ENCODE assay signal across 13 cellular contexts in the genomic region with DNA sequence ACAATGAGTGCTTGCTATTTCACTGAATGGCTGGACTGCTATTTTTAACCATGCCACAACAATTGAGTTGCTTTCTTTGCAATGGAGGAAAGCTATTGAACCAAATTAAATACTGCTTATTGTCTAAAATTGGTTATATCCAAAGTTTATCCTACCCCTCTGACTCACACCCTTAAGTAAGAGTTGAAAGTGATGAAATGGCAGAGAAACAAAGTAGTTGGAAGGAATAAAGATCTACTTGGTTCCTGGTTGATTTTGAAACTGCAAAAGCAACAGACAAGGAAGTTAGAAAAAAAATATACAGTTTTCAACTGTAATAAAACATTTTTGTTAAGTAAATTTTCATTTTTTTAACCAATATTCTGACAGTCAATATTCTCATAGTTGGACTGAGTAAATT. TPM values are rescaled to one million over a fixed set of nuclear protein-coding genes. Genes with fewer than 3 reads are reported as not detected.
DNase-seq lines count a peak whose midpoint lies in the region; ATAC-seq and TF ChIP-seq lines count a peak whose summit lies in the region.
"Had no signal": no experiment of that assay in that cellular context is flagged by ENCODE, and none has a peak within 500 bp of the region (broad histone marks: within the 10 kb centered on the region; RNA-seq: fewer than 3 reads in every experiment).

No MANE protein-coding gene starts in this region.

- H3K4me3 Mint-ChIP-seq in activated T-cell treated with anti-CD3 and anti-CD28 coated beads, Interleukin-2, amount 50 U/mL, for 72 hours, result peak overlapping the region in 1 of 2 donors; percentile 52
- H3K4me3 Mint-ChIP-seq in activated T-cell treated with anti-CD3 and anti-CD28 coated beads, Interleukin-2, amount 50 U/mL, for 4 hours, result no peak overlapping the region
- no peak overlapping the region for H3K4me3 Mint-ChIP-seq in stimulated activated naive B cell treated with anti-CD40 and anti-IgM and Interleukin-4, amounts not matched to agents 10 μg/mL and 1 μg/mL and 100 μg/mL, for 72 hours

- no peak overlapping the region; the same call in 1 of the 2 replicates for H3K27ac ChIP-seq in RWPE1
- no peak overlapping the region for H3K27ac ChIP-seq in SJCRH30

- peak overlapping the region; percentile 91 for H3K27ac Mint-ChIP-seq in activated T-cell treated with anti-CD3 and anti-CD28 coated beads, Interleukin-2, amount 50 U/mL, for 72 hours
- H3K27ac Mint-ChIP-seq in stimulated activated naive B cell treated with anti-CD40 and anti-IgM and Interleukin-4, amounts not matched to agents 10 μg/mL and 1 μg/mL and 100 μg/mL, for 72 hours, result peak overlapping the region; percentile 20

- no peak for DNase-seq in activated T-cell treated with anti-CD3 and anti-CD28 coated beads, Interleukin-2, amount 50 U/mL, for 72 hours
- DNase-seq in activated T-cell treated with anti-CD3 and anti-CD28 coated beads, Interleukin-2, amount 50 U/mL, for 4 hours, result no peak
- DNase-seq in RWPE1 (ENCODE audit: low spot score), result peak; percentile 24
- peak; percentile 96 for DNase-seq in fibroblast of peridontal ligament (ENCODE audit: extremely low read depth)
- DNase-seq in stimulated activated naive B cell treated with anti-CD40 and anti-IgM and Interleukin-4, amounts not matched to agents 10 μg/mL and 1 μg/mL and 100 μg/mL, for 72 hours, result no peak
- no peak for DNase-seq in SJCRH30
- no peak for DNase-seq in cerebellar nuclear complex (lab: John Stamatoyannopoulos, UW)
- DNase-seq: ACHN; activated T-cell treated with anti-CD3 and anti-CD28 coated beads, Interleukin-2, amount 50 U/mL, for 1 hour; dermis blood vessel endothelial cell; H7; NCI-H1092 treated with DMSO at 0.1 percent for 48 hours had no signal

- ATAC-seq in activated T-cell treated with anti-CD3 and anti-CD28 coated beads, Interleukin-2, amount 50 U/mL, for 72 hours (replicated peaks in 1 of 2), result peak in 1 of 2 donors; percentile 65
- ATAC-seq in activated T-cell treated with anti-CD3 and anti-CD28 coated beads, Interleukin-2, amount 50 U/mL, for 4 hours, result no peak
- no peak for ATAC-seq in stimulated activated naive B cell treated with anti-CD40 and anti-IgM and Interleukin-4, amounts not matched to agents 10 μg/mL and 1 μg/mL and 100 μg/mL, for 72 hours (replicated peaks)
- ATAC-seq in GM19397 (IDR thresholded peaks at IDR 0.05; ENCODE audit: unreplicated experiment), result no peak

- no peaks in the 10 kb centered on the region; the same call in 1 of the 2 replicates for H3K9me3 ChIP-seq in SJCRH30 (replicated peaks)

- no peaks in the 10 kb centered on the region for H3K27me3 ChIP-seq in SJCRH30

- POLR2A ChIA-PET in RWPE1 (lab: Yijun Ruan, JAX; ENCODE audit: low non-redundant PET), result no interaction called here

- no peaks in the 10 kb centered on the region for H3K36me3 ChIP-seq in SJCRH30

- H3K36me3 Mint-ChIP-seq in activated T-cell treated with anti-CD3 and anti-CD28 coated beads, Interleukin-2, amount 50 U/mL, for 72 hours (ENCODE audit: insufficient read depth in 2 of 2), result no peaks in the 10 kb centered on the region
- H3K36me3 Mint-ChIP-seq in activated T-cell treated with anti-CD3 and anti-CD28 coated beads, Interleukin-2, amount 50 U/mL, for 4 hours (ENCODE audit: insufficient read depth), result peaks cover 5% of the 10 kb centered on the region
- H3K36me3 Mint-ChIP-seq in stimulated activated naive B cell treated with anti-CD40 and anti-IgM and Interleukin-4, amounts not matched to agents 10 μg/mL and 1 μg/mL and 100 μg/mL, for 72 hours, result peaks cover 4 to 20% of the 10 kb centered on the region in 2 donors

- H3K4me1 Mint-ChIP-seq in activated T-cell treated with anti-CD3 and anti-CD28 coated beads, Interleukin-2, amount 50 U/mL, for 72 hours (ENCODE audit: low read depth), result peaks cover 46% of the 10 kb centered on the region
- peaks cover 78% of the 10 kb centered on the region for H3K4me1 Mint-ChIP-seq in activated T-cell treated with anti-CD3 and anti-CD28 coated beads, Interleukin-2, amount 50 U/mL, for 4 hours (ENCODE audit: low read depth)
- H3K4me1 Mint-ChIP-seq in stimulated activated naive B cell treated with anti-CD40 and anti-IgM and Interleukin-4, amounts not matched to agents 10 μg/mL and 1 μg/mL and 100 μg/mL, for 72 hours, result peaks cover 30 to 48% of the 10 kb centered on the region in 2 donors

- no peaks in the 10 kb centered on the region for H3K27me3 Mint-ChIP-seq in activated T-cell treated with anti-CD3 and anti-CD28 coated beads, Interleukin-2, amount 50 U/mL, for 72 hours (ENCODE audit: low read depth)
- H3K27me3 Mint-ChIP-seq in activated T-cell treated with anti-CD3 and anti-CD28 coated beads, Interleukin-2, amount 50 U/mL, for 4 hours (ENCODE audit: low read depth), result no peaks in the 10 kb centered on the region
- no peaks in the 10 kb centered on the region for H3K27me3 Mint-ChIP-seq in stimulated activated naive B cell treated with anti-CD40 and anti-IgM and Interleukin-4, amounts not matched to agents 10 μg/mL and 1 μg/mL and 100 μg/mL, for 72 hours

- no peak overlapping the region for H3K4me3 ChIP-seq in SJCRH30

- CTCF ChIA-PET in RWPE1 (lab: Yijun Ruan, JAX), result interaction anchor here (0.6 to 0.7 kb wide), 3 partner anchors 16 to 96 kb away, joined by 3 to 4 read pairs (median 3); no protein-coding TSS in a partner anchor

- TF ChIP-seq CTCF in RWPE1 (conservative IDR thresholded peaks at IDR 0.05; ENCODE audit: low read depth), result no peak

- 0 out of 2 replicates have a peak, but pooled peaks cover 2% of the 10 kb centered on the region for H3K4me1 ChIP-seq in SJCRH30

- no peaks in the 10 kb centered on the region for H3K9me3 Mint-ChIP-seq in activated T-cell treated with anti-CD3 and anti-CD28 coated beads, Interleukin-2, amount 50 U/mL, for 72 hours
- no peaks in the 10 kb centered on the region for H3K9me3 Mint-ChIP-seq in activated T-cell treated with anti-CD3 and anti-CD28 coated beads, Interleukin-2, amount 50 U/mL, for 4 hours
- H3K9me3 Mint-ChIP-seq in stimulated activated naive B cell treated with anti-CD40 and anti-IgM and Interleukin-4, amounts not matched to agents 10 μg/mL and 1 μg/mL and 100 μg/mL, for 72 hours, result no peaks in the 10 kb centered on the region

RNA-seq across cellular contexts. Expression of gene EML4, which starts 47.6 kb away (rescaled TPM):
- 10 to 100 TPM; 79.2 to 82.2 TPM for total RNA-seq in activated T-cell treated with anti-CD3 and anti-CD28 coated beads, Interleukin-2, amount 50 U/mL, for 72 hours
- 10 to 100 TPM; 57.1 to 60.0 (median 58.2) TPM for total RNA-seq in activated T-cell treated with anti-CD3 and anti-CD28 coated beads, Interleukin-2, amount 50 U/mL, for 4 hours
- total RNA-seq in SJCRH30 (2014; rRNA removed; shearing (Covaris generic)), result 117 and 128 TPM in 2 replicates

Comparison
In these comparisons a context has a peak if more than half of its experiments do, and no peak if none do; other contexts are left out.
1. DNase-seq: peak in RWPE1 (single experiment) and fibroblast of peridontal ligament (single experiment); none in activated T-cell treated with anti-CD3 and anti-CD28 coated beads, Interleukin-2, amount 50 U/mL, for 72 hours (0 of 2), activated T-cell treated with anti-CD3 and anti-CD28 coated beads, Interleukin-2, amount 50 U/mL, for 4 hours (single experiment), stimulated activated naive B cell treated with anti-CD40 and anti-IgM and Interleukin-4, amounts not matched to agents 10 μg/mL and 1 μg/mL and 100 μg/mL, for 72 hours (single experiment), SJCRH30 (0 of 2) and cerebellar nuclear complex (0 of 2).